ENCODE assay signal across 15 cellular contexts in genomic region chrX:154168384-154168783, GRCh38. TPM values are rescaled to one million over a fixed set of nuclear protein-coding genes. Genes with fewer than 3 reads are reported as not detected.
"Had no signal": no experiment of that assay in that cellular context is flagged by ENCODE, and none has a peak within 500 bp of the region (broad histone marks: within the 10 kb centered on the region; RNA-seq: fewer than 3 reads in every experiment).

No MANE protein-coding gene starts in this region.

RNA-seq across cellular contexts. Expression of gene OPN1MW, which starts 14.0 kb away (rescaled TPM):
- total RNA-seq: activated B cell treated with CpG ODN at 0.5 μM for 24 hours; activated CD4-positive, alpha-beta memory T cell treated with anti-CD3 and anti-CD28 coated beads for 36 hours; activated CD4-positive, alpha-beta memory T cell treated with anti-CD3 and anti-CD28 coated beads, Interleukin-2, amount 10 ng/mL, durations not matched to agents 7 days and 5 days; activated CD4-positive, alpha-beta T cell treated with anti-CD3 and anti-CD28 coated beads for 36 hours; activated CD4-positive, alpha-beta T cell treated with anti-CD3 and anti-CD28 coated beads, Interleukin-2, amount 10 ng/mL, durations not matched to agents 24 days and 14 days; activated CD4-positive, alpha-beta T cell treated with anti-CD3 and anti-CD28 coated beads, Interleukin-2, amount 10 ng/mL, durations not matched to agents 7 days and 5 days; activated CD8-positive, alpha-beta memory T cell treated with anti-CD3 and anti-CD28 coated beads for 36 hours; activated CD8-positive, alpha-beta memory T cell treated with anti-CD3 and anti-CD28 coated beads, Interleukin-2, amount 10 ng/mL, durations not matched to agents 7 days and 5 days; activated CD8-positive, alpha-beta T cell treated with anti-CD3 and anti-CD28 coated beads for 36 hours; activated CD8-positive, alpha-beta T cell treated with anti-CD3 and anti-CD28 coated beads, Interleukin-2, amount 10 ng/mL, durations not matched to agents 7 days and 5 days; T-cell; T-helper 1 cell treated with Interleukin-12 subunit alpha and Interleukin-12 subunit beta and Interleukin-4 antibody, amounts not matched to agents 30 ng/mL and 1 ng/mL, for 36 hours; T-helper 17 cell; T-helper 2 cell treated with Interferon-gamma antibody and Interleukin-4, amounts not matched to agents 100 ng/mL and 5 ng/mL, for 36 hours; WTC11 had no signal

RNA-seq across cellular contexts. Expression of gene OPN1LW, which starts 24.3 kb away (rescaled TPM):
- total RNA-seq: activated B cell treated with CpG ODN at 0.5 μM for 24 hours; activated CD4-positive, alpha-beta memory T cell treated with anti-CD3 and anti-CD28 coated beads for 36 hours; activated CD4-positive, alpha-beta memory T cell treated with anti-CD3 and anti-CD28 coated beads, Interleukin-2, amount 10 ng/mL, durations not matched to agents 7 days and 5 days; activated CD4-positive, alpha-beta T cell treated with anti-CD3 and anti-CD28 coated beads for 36 hours; activated CD4-positive, alpha-beta T cell treated with anti-CD3 and anti-CD28 coated beads, Interleukin-2, amount 10 ng/mL, durations not matched to agents 24 days and 14 days; activated CD4-positive, alpha-beta T cell treated with anti-CD3 and anti-CD28 coated beads, Interleukin-2, amount 10 ng/mL, durations not matched to agents 7 days and 5 days; activated CD8-positive, alpha-beta memory T cell treated with anti-CD3 and anti-CD28 coated beads for 36 hours; activated CD8-positive, alpha-beta memory T cell treated with anti-CD3 and anti-CD28 coated beads, Interleukin-2, amount 10 ng/mL, durations not matched to agents 7 days and 5 days; activated CD8-positive, alpha-beta T cell treated with anti-CD3 and anti-CD28 coated beads for 36 hours; activated CD8-positive, alpha-beta T cell treated with anti-CD3 and anti-CD28 coated beads, Interleukin-2, amount 10 ng/mL, durations not matched to agents 7 days and 5 days; T-cell; T-helper 1 cell treated with Interleukin-12 subunit alpha and Interleukin-12 subunit beta and Interleukin-4 antibody, amounts not matched to agents 30 ng/mL and 1 ng/mL, for 36 hours; T-helper 17 cell; T-helper 2 cell treated with Interferon-gamma antibody and Interleukin-4, amounts not matched to agents 100 ng/mL and 5 ng/mL, for 36 hours; WTC11 had no signal

RNA-seq across cellular contexts. Expression of gene OPN1MW2, which starts 51.2 kb away (rescaled TPM):
- total RNA-seq: activated B cell treated with CpG ODN at 0.5 μM for 24 hours; activated CD4-positive, alpha-beta memory T cell treated with anti-CD3 and anti-CD28 coated beads for 36 hours; activated CD4-positive, alpha-beta memory T cell treated with anti-CD3 and anti-CD28 coated beads, Interleukin-2, amount 10 ng/mL, durations not matched to agents 7 days and 5 days; activated CD4-positive, alpha-beta T cell treated with anti-CD3 and anti-CD28 coated beads for 36 hours; activated CD4-positive, alpha-beta T cell treated with anti-CD3 and anti-CD28 coated beads, Interleukin-2, amount 10 ng/mL, durations not matched to agents 24 days and 14 days; activated CD4-positive, alpha-beta T cell treated with anti-CD3 and anti-CD28 coated beads, Interleukin-2, amount 10 ng/mL, durations not matched to agents 7 days and 5 days; activated CD8-positive, alpha-beta memory T cell treated with anti-CD3 and anti-CD28 coated beads for 36 hours; activated CD8-positive, alpha-beta memory T cell treated with anti-CD3 and anti-CD28 coated beads, Interleukin-2, amount 10 ng/mL, durations not matched to agents 7 days and 5 days; activated CD8-positive, alpha-beta T cell treated with anti-CD3 and anti-CD28 coated beads for 36 hours; activated CD8-positive, alpha-beta T cell treated with anti-CD3 and anti-CD28 coated beads, Interleukin-2, amount 10 ng/mL, durations not matched to agents 7 days and 5 days; T-cell; T-helper 1 cell treated with Interleukin-12 subunit alpha and Interleukin-12 subunit beta and Interleukin-4 antibody, amounts not matched to agents 30 ng/mL and 1 ng/mL, for 36 hours; T-helper 17 cell; T-helper 2 cell treated with Interferon-gamma antibody and Interleukin-4, amounts not matched to agents 100 ng/mL and 5 ng/mL, for 36 hours; WTC11 had no signal
